Comparison of ENCODE assay signal across 8 cellular contexts in genomic region chr6:47097092-47097945, GRCh38.
DNase-seq lines count a peak whose midpoint lies in the region; ATAC-seq lines count a peak whose summit lies in the region.

No MANE protein-coding gene starts in this region.

- DNase-seq in GDM1 (lab: John Stamatoyannopoulos, UW) (peak; percentile 66), NCI-H510A (lab: John Stamatoyannopoulos, UW) (peak; percentile 35), germinal center (ENCODE audit: low spot score) (peak; percentile 21), pons (ENCODE audit: low spot score) (peak; percentile 97), cortex of kidney (lab: John Stamatoyannopoulos, UW) (no peak)
- DNase-seq in activated T-cell treated with anti-CD3 and anti-CD28 coated beads, Interleukin-2, amount 50 U/mL, for 48 hours = peak; percentile 33 to 42

- ATAC-seq in GM21390 (IDR thresholded peaks at IDR 0.05; ENCODE audit: unreplicated experiment) (peak; percentile 94), HG03558 (IDR thresholded peaks at IDR 0.05; ENCODE audit: extremely low read depth, unreplicated experiment) (peak; percentile 94)
